ENCODE assay signal across 12 cellular contexts in genomic region chr3:152380048-152380447, GRCh38.
A peak's percentile ranks its signal among the peaks of the same experiment; 100 is the strongest.
DNase-seq lines count a peak whose midpoint lies in the region; ATAC-seq and TF ChIP-seq lines count a peak whose summit lies in the region.
"Had no signal": no experiment of that assay in that cellular context is flagged by ENCODE, and none has a peak within 500 bp of the region (broad histone marks: within the 10 kb centered on the region; RNA-seq: fewer than 3 reads in every experiment).

No MANE protein-coding gene starts in this region.

- H3K4me1 Mint-ChIP-seq in MCF 10A (ENCODE audit: insufficient read depth, unreplicated experiment) (peaks cover 29% of the 10 kb centered on the region), memory B cell (peaks cover 33% of the 10 kb centered on the region)
- peaks cover 84% of the 10 kb centered on the region for H3K4me1 Mint-ChIP-seq in activated naive CD8-positive, alpha-beta T cell (ENCODE audit: low read depth)

- H3K4me2 ChIP-seq in mammary epithelial cell (ENCODE audit: insufficient read depth, low read depth, low read length) = no peak overlapping the region

- H3K27me3 ChIP-seq in mammary epithelial cell (ENCODE audit: insufficient read depth, low read length) (no peaks in the 10 kb centered on the region), tibial nerve (no peaks in the 10 kb centered on the region)
- H3K27me3 ChIP-seq: BE2C had no signal

- H3K27ac Mint-ChIP-seq in MCF 10A (ENCODE audit: low read depth, unreplicated experiment) (peak overlapping the region; percentile 87), memory B cell (peak overlapping the region; percentile 52)
- H3K27ac Mint-ChIP-seq in activated naive CD8-positive, alpha-beta T cell = peak overlapping the region; percentile 90

- H3K9me3 Mint-ChIP-seq in MCF 10A (ENCODE audit: unreplicated experiment) = no peaks in the 10 kb centered on the region
- no peaks in the 10 kb centered on the region for H3K9me3 Mint-ChIP-seq in activated naive CD8-positive, alpha-beta T cell (ENCODE audit: low read depth)
- H3K9me3 Mint-ChIP-seq in memory B cell = no peaks in the 10 kb centered on the region

- no peaks in the 10 kb centered on the region for H3K9me3 ChIP-seq in mammary epithelial cell (replicated peaks; ENCODE audit: insufficient read depth, low read length)
- no peaks in the 10 kb centered on the region for H3K9me3 ChIP-seq in tibial nerve
- H3K9me3 ChIP-seq: BE2C had no signal

- H3K4me1 ChIP-seq in mammary epithelial cell (ENCODE audit: insufficient read depth, low read length) (peaks cover 8% of the 10 kb centered on the region), tibial nerve (peaks cover 4 to 83% (median 60%) of the 10 kb centered on the region in 4 donors)

- H3K4me3 Mint-ChIP-seq in MCF 10A (ENCODE audit: unreplicated experiment) = no peak overlapping the region
- H3K4me3 Mint-ChIP-seq in activated naive CD8-positive, alpha-beta T cell = no peak overlapping the region
- no peak overlapping the region for H3K4me3 Mint-ChIP-seq in memory B cell

- TF ChIP-seq POLR2A in tibial nerve (IDR thresholded peaks at IDR 0.05) = no peak

- TF ChIP-seq CTCF in MCF 10A (IDR thresholded peaks at IDR 0.05; ENCODE audit: unreplicated experiment) (no peak), mammary epithelial cell (conservative IDR thresholded peaks at IDR 0.05 in 1 of 2, IDR thresholded peaks at IDR 0.05 in 1 of 2; ENCODE audit: extremely low read depth in 1 of 2, insufficient read depth in 1 of 2, low read depth in 1 of 2, low read length in 2 of 2) (no peak), tibial nerve (IDR thresholded peaks at IDR 0.05) (no peak)

- no peaks in the 10 kb centered on the region for H4K20me1 ChIP-seq in mammary epithelial cell (ENCODE audit: insufficient read depth, low read length)

- BruUV-seq in MCF 10A (replicated peaks; lab: Mats Ljungman, UMichigan) (no TSS peak), mammary epithelial cell (replicated peaks; lab: Mats Ljungman, UMichigan) (no TSS peak)

- peak in 1 of 2 donors; percentile 9 for TF ChIP-seq EP300 in tibial nerve (IDR thresholded peaks at IDR 0.05)

- H3K9ac ChIP-seq in mammary epithelial cell (ENCODE audit: insufficient read depth, low read length) = no peak overlapping the region

- CTCF ChIA-PET in MCF 10A (lab: Yijun Ruan, JAX) = interaction anchor here (0.6 kb wide), 2 partner anchors 10 to 69 kb away, joined by 3 read pairs; no protein-coding TSS in a partner anchor
- CTCF ChIA-PET in mammary epithelial cell (lab: Charles Lee; ENCODE audit: low non-redundant PET) = no interaction called here

- WGBS in mammary epithelial cell (ENCODE audit: low coverage, missing lambda C conversion rate) = 76% methylated on average over 4 of the region's 4 CpGs
- WGBS in tibial nerve, 2 donors = 54 to 56% methylated on average over 4 of the region's 4 CpGs

- H3K27me3 Mint-ChIP-seq in MCF 10A (ENCODE audit: insufficient read depth, unreplicated experiment) = no peaks in the 10 kb centered on the region
- no peaks in the 10 kb centered on the region for H3K27me3 Mint-ChIP-seq in activated naive CD8-positive, alpha-beta T cell
- no peaks in the 10 kb centered on the region for H3K27me3 Mint-ChIP-seq in memory B cell

- no peak overlapping the region for H3K27ac ChIP-seq in mammary epithelial cell (ENCODE audit: insufficient read depth, low read depth, low read length)
- peak overlapping the region in 3 of 4 donors; percentile 35 to 78 (median 72) for H3K27ac ChIP-seq in tibial nerve

- peaks cover 7% of the 10 kb centered on the region for H3K36me3 Mint-ChIP-seq in MCF 10A (ENCODE audit: insufficient read depth, unreplicated experiment)
- H3K36me3 Mint-ChIP-seq in activated naive CD8-positive, alpha-beta T cell = peaks cover 12% of the 10 kb centered on the region
- H3K36me3 Mint-ChIP-seq in memory B cell = peaks cover 4% of the 10 kb centered on the region

- dilution Hi-C loops in mammary epithelial cell (cut with HindIII; ENCODE audit: low sequenced_read_pairs) = no loop called here

- in situ Hi-C loops in mammary epithelial cell (cut with MboI; ENCODE audit: low sequenced_read_pairs in 2 of 2) = no loop called here

- H3K4me3 ChIP-seq in mammary epithelial cell (replicated peaks in 1 of 3; ENCODE audit: insufficient read depth in 1 of 3, low read depth in 2 of 3, low read length in 3 of 3) = no peak overlapping the region
- no peak overlapping the region for H3K4me3 ChIP-seq in tibial nerve

- POLR2A ChIA-PET in MCF 10A (lab: Yijun Ruan, JAX) = interaction anchor here (0.7 to 2.4 kb wide), 5 partner anchors 12 to 95 kb away, joined by 3 to 6 read pairs (median 4); no protein-coding TSS in a partner anchor

- DNase-seq in MCF 10A (ENCODE audit: unreplicated experiment) = no peak
- DNase-seq in mammary epithelial cell = no peak
- no peak for DNase-seq in memory B cell (ENCODE audit: low spot score in 2 of 2)
- DNase-seq in tibial nerve (ENCODE audit: low spot score in 2 of 2) = no peak
- DNase-seq in SIG-M5 (lab: John Stamatoyannopoulos, UW) = no peak
- no peak for DNase-seq in NCI-H146 (lab: John Stamatoyannopoulos, UW)
- no peak for DNase-seq in DMS 273 treated with DMSO at 0.1 percent for 48 hours (lab: John Stamatoyannopoulos, UW)
- DNase-seq: BE2C; cerebellar nuclear complex; NCI-H1048; stimulated activated CD4-positive, alpha-beta T cell treated with anti-CD3 and anti-CD28 coated beads, Interleukin-15, amount 100 ng/mL, for 24 hours had no signal

- peaks cover 85% of the 10 kb centered on the region for H3K79me2 ChIP-seq in mammary epithelial cell (ENCODE audit: insufficient read depth, low read length)

- no peaks in the 10 kb centered on the region for H3K36me3 ChIP-seq in mammary epithelial cell (ENCODE audit: insufficient read depth, low read length)
- peaks cover 0 to 11% (median 0%) of the 10 kb centered on the region in 3 donors for H3K36me3 ChIP-seq in tibial nerve
- H3K36me3 ChIP-seq: BE2C had no signal

- no peak overlapping the region for H2AFZ ChIP-seq in mammary epithelial cell (ENCODE audit: low read depth, low read length)

- ATAC-seq in memory B cell (ENCODE audit: low read depth) = no peak

- intact Hi-C loops in MCF 10A (cut with micrococcal nuclease) (no loop called here), mammary epithelial cell (cut with micrococcal nuclease) (no loop called here)
